1 cellular context compared by ENCODE assay signal in genomic region chr1:155192346-155193274, GRCh38.
TF ChIP-seq lines count a peak whose summit lies in the region.

No MANE protein-coding gene starts in this region.

TF ChIP-seq in GM12878, 131 proteins besides CTCF, POLR2A, EP300 and RAD21:
- TF ChIP-seq CHD2 (IDR thresholded peaks at IDR 0.05; ENCODE audit: borderline replicate concordance, low read depth, low read length) (0 out of 2 replicates have a peak, but pooled peaks have one; percentile 3), ATF2 (IDR thresholded peaks at IDR 0.05; ENCODE audit: low read length) (no peak)
